ENCODE assay signal across 23 cellular contexts in the genomic region with DNA sequence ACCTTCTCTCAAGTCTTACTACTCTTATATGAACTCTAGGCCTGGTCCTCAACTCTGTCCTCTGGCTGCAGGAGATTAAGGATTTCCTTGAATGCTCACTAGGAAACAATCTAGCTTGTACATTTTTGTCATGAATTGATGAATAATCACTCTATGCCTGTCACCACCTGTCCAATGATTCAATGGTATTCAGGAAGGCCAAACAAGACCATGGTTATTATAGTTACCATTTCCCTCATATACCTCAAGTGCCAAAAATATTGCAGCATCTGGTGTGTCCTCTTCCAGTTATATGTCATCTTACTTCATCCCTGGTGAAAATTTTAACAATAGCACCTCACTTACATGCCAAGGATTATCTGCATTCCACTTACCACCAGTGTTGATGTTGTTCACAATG.
A peak's percentile ranks its signal among the peaks of the same experiment; 100 is the strongest.
DNase-seq lines count a peak whose midpoint lies in the region; ATAC-seq, FAIRE-seq and TF ChIP-seq lines count a peak whose summit lies in the region.
"Had no signal": no experiment of that assay in that cellular context is flagged by ENCODE, and none has a peak within 500 bp of the region (broad histone marks: within the 10 kb centered on the region; RNA-seq: fewer than 3 reads in every experiment).

No MANE protein-coding gene starts in this region.

- H3K4me3 ChIP-seq in breast epithelium (no peak overlapping the region), epithelial cell of esophagus (ENCODE audit: low read length) (no peak overlapping the region), keratinocyte (ENCODE audit: control insufficient read depth in 2 of 3, extremely low read depth in 1 of 3, insufficient read depth in 2 of 3, low read depth in 1 of 3, low read length in 3 of 3) (no peak overlapping the region)

- ATAC-seq in HG03432 (IDR thresholded peaks at IDR 0.05; ENCODE audit: unreplicated experiment), result no peak

- POLR2A ChIA-PET in MCF 10A (lab: Yijun Ruan, JAX), result interaction anchor here (1.0 kb wide), 1 partner anchor 131 kb away, joined by 4 read pairs; no protein-coding TSS in a partner anchor

- FAIRE-seq in keratinocyte (lab: Jason Lieb, UNC), result peak; percentile 91
- FAIRE-seq: GM12892 had no signal

- H3K36me3 ChIP-seq in breast epithelium, result no peaks in the 10 kb centered on the region
- H3K36me3 ChIP-seq in keratinocyte (ENCODE audit: control insufficient read depth in 2 of 2, extremely low read depth in 1 of 2, insufficient read depth in 2 of 2, low read length in 2 of 2), result no peaks in the 10 kb centered on the region
- H3K36me3 ChIP-seq: BE2C had no signal

- H3K4me1 Mint-ChIP-seq in MCF 10A (ENCODE audit: insufficient read depth, unreplicated experiment), result peaks cover 4% of the 10 kb centered on the region

- TF ChIP-seq POLR2A in breast epithelium (IDR thresholded peaks at IDR 0.05), result no peak

- no TSS peak for BruUV-seq in MCF 10A (replicated peaks; lab: Mats Ljungman, UMichigan)

- no peak overlapping the region for H3K4me3 Mint-ChIP-seq in MCF 10A (ENCODE audit: unreplicated experiment)

- H3K9me3 ChIP-seq in breast epithelium (peaks cover 2 to 8% of the 10 kb centered on the region in 2 donors), keratinocyte (ENCODE audit: control insufficient read depth, low read depth, low read length) (peaks cover 9% of the 10 kb centered on the region)
- H3K9me3 ChIP-seq: BE2C had no signal

- no peaks in the 10 kb centered on the region for H3K27me3 Mint-ChIP-seq in MCF 10A (ENCODE audit: insufficient read depth, unreplicated experiment)

- TF ChIP-seq CTCF in MCF 10A (IDR thresholded peaks at IDR 0.05; ENCODE audit: unreplicated experiment) (no peak), breast epithelium (IDR thresholded peaks at IDR 0.05) (no peak), epithelial cell of esophagus (IDR thresholded peaks at IDR 0.05; ENCODE audit: insufficient read depth, low read depth, low read length, missing control alignments) (no peak), keratinocyte (optimal IDR thresholded peaks at IDR 0.05 in 1 of 3, IDR thresholded peaks at IDR 0.05 in 1 of 3, conservative IDR thresholded peaks at IDR 0.05 in 1 of 3; ENCODE audit: extremely low read depth in 1 of 3, insufficient read depth in 2 of 3, low read length in 3 of 3) (no peak)

- H3K9ac ChIP-seq in keratinocyte (ENCODE audit: control insufficient read depth, extremely low read depth, insufficient read depth, low read length), result peak overlapping the region; percentile 28

- no peaks in the 10 kb centered on the region for H3K4me1 ChIP-seq in breast epithelium
- H3K4me1 ChIP-seq in keratinocyte (ENCODE audit: control insufficient read depth, extremely low read depth, insufficient read depth, low read length), result peaks cover 15% of the 10 kb centered on the region
- H3K4me1 ChIP-seq: BE2C had no signal

- no peaks in the 10 kb centered on the region for H3K79me2 ChIP-seq in keratinocyte (ENCODE audit: control insufficient read depth, insufficient read depth, low read length)

- H3K36me3 Mint-ChIP-seq in MCF 10A (ENCODE audit: insufficient read depth, unreplicated experiment), result peaks cover 5% of the 10 kb centered on the region

- H3K4me2 ChIP-seq in keratinocyte (ENCODE audit: control insufficient read depth, extremely low read depth, insufficient read depth, low read depth, low read length), result peak overlapping the region; percentile 46

- dilution Hi-C loops in keratinocyte (cut with MboI; ENCODE audit: extremely low pct_ligation_motif_present, low sequenced_read_pairs), result no loop called here

- intact Hi-C loops in MCF 10A (cut with micrococcal nuclease) (no loop called here), breast epithelium (cut with DNase I; ENCODE audit: low total_unique reads) (no loop called here)

- DNase-seq in MCF 10A (ENCODE audit: unreplicated experiment) (peak; percentile 38), breast epithelium (ENCODE audit: low spot score in 2 of 2) (no peak), epithelial cell of esophagus (ENCODE audit: low read depth) (peak; percentile 91), keratinocyte (ENCODE audit: low read depth, low spot score) (peak; percentile 54), NCI-H2171 (lab: John Stamatoyannopoulos, UW) (no peak)
- no peak for DNase-seq in activated effector memory CD4-positive, alpha-beta T cell treated with anti-CD3 and anti-CD28 coated beads, Interleukin-2, amount 50 U/mL, for 16 hours
- DNase-seq: BE2C, DMS153, DND-41, H7, KBM-7, MM.1S, NCI-H1417 treated with DMSO at 0.1 percent for 48 hours, NCI-H1694 treated with DMSO at 0.1 percent for 48 hours, NCI-H2081, NCI-H226, NCI-H510A, NCI-H69, RPMI8226, SHP77 treated with DMSO at 0.1 percent for 48 hours had no signal

- no peak overlapping the region for H2AFZ ChIP-seq in keratinocyte (ENCODE audit: control insufficient read depth, low read length)

- H3K27me3 ChIP-seq in breast epithelium (no peaks in the 10 kb centered on the region), keratinocyte (ENCODE audit: control insufficient read depth, extremely low read depth, insufficient read depth, low read length) (no peaks in the 10 kb centered on the region)
- H3K27me3 ChIP-seq: BE2C had no signal

- H3K27ac Mint-ChIP-seq in MCF 10A (ENCODE audit: low read depth, unreplicated experiment), result no peak overlapping the region

- H3K9me1 ChIP-seq in keratinocyte (ENCODE audit: control insufficient read depth, extremely low read depth, insufficient read depth, low read length), result no peaks in the 10 kb centered on the region

- CTCF ChIA-PET in MCF 10A (lab: Yijun Ruan, JAX), result interaction anchor here (0.6 to 1.2 kb wide), 2 partner anchors 23 to 102 kb away, joined by 3 read pairs; no protein-coding TSS in a partner anchor

- H3K27ac ChIP-seq in breast epithelium (no peak overlapping the region), keratinocyte (ENCODE audit: control insufficient read depth, insufficient read depth, low read length) (peak overlapping the region; percentile 84)
- H3K27ac ChIP-seq: 22Rv1 had no signal

- H3K9me3 Mint-ChIP-seq in MCF 10A (ENCODE audit: unreplicated experiment), result peaks cover 14% of the 10 kb centered on the region

- H4K20me1 ChIP-seq in keratinocyte (ENCODE audit: control insufficient read depth, extremely low read depth, insufficient read depth, low read length), result no peaks in the 10 kb centered on the region

Comparison
In these comparisons a context has a peak if more than half of its experiments do, and no peak if none do; other contexts are left out.
1. DNase-seq: peak in MCF 10A (single experiment), epithelial cell of esophagus (single experiment) and keratinocyte (single experiment); none in breast epithelium (0 of 2), activated effector memory CD4-positive, alpha-beta T cell treated with anti-CD3 and anti-CD28 coated beads, Interleukin-2, amount 50 U/mL, for 16 hours (single experiment) and NCI-H2171 (single experiment).